20 cellular contexts compared by ENCODE assay signal in genomic region chr9:126412945-126413344, GRCh38.
A peak's percentile ranks its signal among the peaks of the same experiment; 100 is the strongest.
DNase-seq lines count a peak whose midpoint lies in the region; ATAC-seq, FAIRE-seq and TF ChIP-seq lines count a peak whose summit lies in the region.
"Had no signal": no experiment of that assay in that cellular context is flagged by ENCODE, and none has a peak within 500 bp of the region (broad histone marks: within the 10 kb centered on the region; RNA-seq: fewer than 3 reads in every experiment).

No MANE protein-coding gene starts in this region.

- H3F3A ChIP-seq in Loucy (ENCODE audit: low read depth), result peaks cover 25% of the 10 kb centered on the region

- no peak overlapping the region for H3K27ac Mint-ChIP-seq in central memory CD8-positive, alpha-beta T cell (ENCODE audit: low read depth)
- H3K27ac Mint-ChIP-seq: memory B cell, WTC11 had no signal

- peaks cover 8% of the 10 kb centered on the region for H3K36me3 Mint-ChIP-seq in central memory CD8-positive, alpha-beta T cell (ENCODE audit: insufficient read depth)
- H3K36me3 Mint-ChIP-seq: memory B cell, WTC11 had no signal

- no peaks in the 10 kb centered on the region for H3K27me3 Mint-ChIP-seq in central memory CD8-positive, alpha-beta T cell
- H3K27me3 Mint-ChIP-seq: stimulated activated naive CD8-positive, alpha-beta T cell treated with anti-CD3 and anti-CD28 coated beads, Interleukin-15, Interleukin-2, amounts not matched to agents 100 ng/mL and 50 ng/mL, for 24 hours had no signal

- peak overlapping the region; percentile 89 for H3K4me2 ChIP-seq in Loucy (ENCODE audit: low read depth, low read length, poor library complexity, severe bottlenecking)

- H3K9me3 ChIP-seq in Loucy (ENCODE audit: insufficient read depth, low read depth, low read length), result no peaks in the 10 kb centered on the region
- H3K9me3 ChIP-seq: tibial nerve had no signal

- no peaks in the 10 kb centered on the region for H3K9me3 Mint-ChIP-seq in central memory CD8-positive, alpha-beta T cell
- H3K9me3 Mint-ChIP-seq: memory B cell; stimulated activated naive CD8-positive, alpha-beta T cell treated with anti-CD3 and anti-CD28 coated beads, Interleukin-15, Interleukin-2, amounts not matched to agents 100 ng/mL and 50 ng/mL, for 24 hours; WTC11 had no signal

- H3K4me3 ChIP-seq in AG09309 (ENCODE audit: control insufficient read depth, low read depth, low read length), result no peak overlapping the region
- H3K4me3 ChIP-seq in AG10803 (ENCODE audit: low read length), result no peak overlapping the region
- no peak overlapping the region for H3K4me3 ChIP-seq in Loucy (ENCODE audit: low read length, poor library complexity, severe bottlenecking)
- H3K4me3 ChIP-seq: dorsolateral prefrontal cortex, tibial nerve had no signal

- peak; percentile 28 for DNase-seq in AG09309 (ENCODE audit: low read depth)
- peak; percentile 33 for DNase-seq in AG10803 (ENCODE audit: low read depth)
- no peak for DNase-seq in central memory CD8-positive, alpha-beta T cell (ENCODE audit: low spot score in 2 of 2)
- no peak for DNase-seq in glomerular visceral epithelial cell (ENCODE audit: extremely low spot score)
- DNase-seq in urothelium cell line (ENCODE audit: low spot score), result no peak
- DNase-seq in AML-193 (lab: John Stamatoyannopoulos, UW), result no peak
- DNase-seq: activated CD8-positive, alpha-beta memory T cell treated with anti-CD3 and anti-CD28 coated beads for 24 hours; activated effector memory CD4-positive, alpha-beta T cell treated with Interleukin-2 at 50 U/mL for 16 hours; anterior cingulate cortex; caudate nucleus; HCEC 1CT; NCI-H1436; NCI-H446 treated with DMSO at 0.1 percent for 48 hours; SIG-M5 had no signal

- ATAC-seq in central memory CD8-positive, alpha-beta T cell (replicated peaks; ENCODE audit: extremely low read depth, poor library complexity, severe bottlenecking), result no peak
- ATAC-seq: WTC11 had no signal

- no peak for FAIRE-seq in urothelium cell line (lab: Jason Lieb, UNC)

- H3K4me1 ChIP-seq in Loucy (ENCODE audit: insufficient read depth, low read length, poor library complexity, severe bottlenecking), result peaks cover 86% of the 10 kb centered on the region

- no peaks in the 10 kb centered on the region for H4K20me1 ChIP-seq in Loucy (ENCODE audit: insufficient read depth, low read length, poor library complexity, severe bottlenecking)

- peaks cover 57% of the 10 kb centered on the region for H3K4me1 Mint-ChIP-seq in central memory CD8-positive, alpha-beta T cell

- no peaks in the 10 kb centered on the region; the same call in 1 of the 2 replicates for H3K36me3 ChIP-seq in Loucy (ENCODE audit: insufficient read depth, low read length)

- no peaks in the 10 kb centered on the region for H3K9me2 ChIP-seq in Loucy (replicated peaks; ENCODE audit: low read depth, low read length)

- H3K79me2 ChIP-seq in Loucy (ENCODE audit: insufficient read depth, low read length), result peaks cover 5% of the 10 kb centered on the region; the same call in 1 of the 2 replicates

- H2AFZ ChIP-seq in Loucy (ENCODE audit: low read length), result no peak overlapping the region

- no peak for TF ChIP-seq CTCF in AG09309 (IDR thresholded peaks at IDR 0.05; ENCODE audit: control insufficient read depth, insufficient read depth, low read depth, low read length, missing control alignments)
- TF ChIP-seq CTCF in AG10803 (conservative IDR thresholded peaks at IDR 0.05; ENCODE audit: low read length), result no peak
- TF ChIP-seq CTCF in Loucy (conservative IDR thresholded peaks at IDR 0.05; ENCODE audit: low read length), result no peak

- H3K4me3 Mint-ChIP-seq in central memory CD8-positive, alpha-beta T cell, result peak overlapping the region; percentile 35
- H3K4me3 Mint-ChIP-seq: WTC11 had no signal

- peak overlapping the region; percentile 79 for H3K9ac ChIP-seq in Loucy (ENCODE audit: low read depth, low read length, poor library complexity, severe bottlenecking)

- H3K27me3 ChIP-seq in Loucy (ENCODE audit: insufficient read depth, low read length, poor library complexity, severe bottlenecking), result no peaks in the 10 kb centered on the region
- H3K27me3 ChIP-seq: dorsolateral prefrontal cortex, tibial nerve had no signal

Comparison
In these comparisons a context has a peak if more than half of its experiments do, and no peak if none do; other contexts are left out.
1. DNase-seq: peak in AG09309 (single experiment) and AG10803 (single experiment); none in central memory CD8-positive, alpha-beta T cell (0 of 2), glomerular visceral epithelial cell (single experiment), urothelium cell line (single experiment) and AML-193 (0 of 2).